1 cellular context compared by ENCODE assay signal in genomic region chrX:20237864-20238263, GRCh38.
TF ChIP-seq lines count a peak whose summit lies in the region.

No MANE protein-coding gene starts in this region.

TF ChIP-seq in endothelial cell of umbilical vein, 7 proteins besides CTCF, POLR2A, EP300 and RAD21:
- TF ChIP-seq POLR2AphosphoS5 (IDR thresholded peaks at IDR 0.05; ENCODE audit: insufficient read depth, low read depth, low read length) (no peak), MYC (IDR thresholded peaks at IDR 0.05; ENCODE audit: low read depth, low read length) (no peak), FOS (IDR thresholded peaks at IDR 0.05; ENCODE audit: borderline replicate concordance, insufficient read depth, low read length) (peak; percentile 27), JUN (IDR thresholded peaks at IDR 0.05; ENCODE audit: borderline replicate concordance, insufficient read depth, insufficient read length, low read depth) (no peak), EZH2 (IDR thresholded peaks at IDR 0.05; ENCODE audit: borderline replicate concordance, low read depth, low read length, severe bottlenecking) (no peak), GATA2 (IDR thresholded peaks at IDR 0.05; ENCODE audit: insufficient read depth, insufficient read length, low read depth, low read length) (peak; percentile 14)
- TF ChIP-seq, protein P1, sequence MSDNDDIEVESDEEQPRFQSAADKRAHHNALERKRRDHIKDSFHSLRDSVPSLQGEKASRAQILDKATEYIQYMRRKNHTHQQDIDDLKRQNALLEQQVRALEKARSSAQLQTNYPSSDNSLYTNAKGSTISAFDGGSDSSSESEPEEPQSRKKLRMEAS (IDR thresholded peaks at IDR 0.05; ENCODE audit: insufficient read depth, insufficient read length): no peak
